8 cellular contexts compared by ENCODE assay signal in the genomic region with DNA sequence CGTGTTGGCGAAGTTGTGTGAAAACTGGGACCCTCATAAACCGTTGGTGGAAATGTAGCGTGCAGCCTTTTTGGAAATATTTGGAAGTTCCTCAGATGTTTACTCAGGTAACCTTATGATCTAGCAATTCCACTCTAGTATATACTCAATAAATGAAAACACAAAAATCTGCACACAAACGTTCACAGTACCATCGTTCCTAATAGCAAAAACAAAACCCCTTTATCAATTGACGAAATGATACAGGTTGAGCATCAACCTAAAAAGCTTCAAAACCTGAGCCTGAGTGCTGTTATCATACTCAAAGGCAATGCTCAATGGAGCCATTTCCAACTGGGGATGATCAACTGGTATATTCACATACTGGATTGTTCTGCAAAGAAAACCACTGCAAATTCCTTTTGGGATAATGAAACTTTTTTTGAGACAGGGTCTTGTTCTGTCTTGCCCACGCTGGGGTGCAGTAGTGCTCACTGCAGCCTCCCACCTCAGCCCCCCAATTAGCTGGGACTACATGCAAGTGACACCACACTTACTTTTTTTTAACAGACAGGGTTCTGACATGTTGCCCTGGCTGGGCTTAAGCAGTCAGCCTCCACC. TPM values are rescaled to one million over a fixed set of nuclear protein-coding genes. Genes with fewer than 3 reads are reported as not detected.
DNase-seq lines count a peak whose midpoint lies in the region; ATAC-seq and TF ChIP-seq lines count a peak whose summit lies in the region.

No MANE protein-coding gene starts in this region.

- H3K9ac ChIP-seq in liver (ENCODE audit: low read depth in 1 of 2, low read length in 2 of 2) = no peak overlapping the region

- peaks cover 0 to 55% (median 34%) of the 10 kb centered on the region in 9 donors for H3K4me1 ChIP-seq in heart right ventricle
- peaks cover 4 to 26% (median 22%) of the 10 kb centered on the region in 4 donors for H3K4me1 ChIP-seq in liver (ENCODE audit: control insufficient read depth in 4 of 4, insufficient read depth in 4 of 4, low read length in 3 of 4)
- peaks cover 26 to 44% (median 39%) of the 10 kb centered on the region in 4 donors for H3K4me1 ChIP-seq in upper lobe of left lung
- H3K4me1 ChIP-seq in prostate gland (replicated peaks) = peaks cover 4% of the 10 kb centered on the region

- intact Hi-C loops in heart right ventricle (cut with DNase I) = no loop called here
- intact Hi-C loops in Right ventricle myocardium inferior (cut with DNase I) = loop anchor here (10.0 kb wide), 1 partner anchor 797 kb away; the partner anchor contains the start of genes CXXC1 and MBD1
- intact Hi-C loops in prostate gland (cut with DNase I) = loop anchor here (5.0 kb wide), 1 partner anchor 811 kb away; no protein-coding TSS in a partner anchor

- TF ChIP-seq RAD21 in liver (IDR thresholded peaks at IDR 0.05) = no peak

- H3K27ac ChIP-seq in heart right ventricle (peak overlapping the region in 9 of 10 donors; percentile 86 to 99 (median 95)), liver (ENCODE audit: low read depth in 1 of 2, low read length in 2 of 2) (peak overlapping the region; percentile 85 to 86), upper lobe of left lung (peak overlapping the region; percentile 95 to 99 (median 97)), prostate gland (peak overlapping the region in 1 of 2 donors; percentile 95)

- H3K4me3 ChIP-seq in heart right ventricle = peak overlapping the region; percentile 45 to 95 (median 75)
- H3K4me3 ChIP-seq in liver (ENCODE audit: low read depth in 1 of 3, low read length in 3 of 3) = peak overlapping the region; percentile 73 to 90 (median 77)
- peak overlapping the region; percentile 73 to 89 (median 86) for H3K4me3 ChIP-seq in upper lobe of left lung
- peak overlapping the region in 1 of 2 donors; percentile 82 for H3K4me3 ChIP-seq in prostate gland

- peaks cover 0 to 51% (median 30%) of the 10 kb centered on the region in 9 donors for H3K36me3 ChIP-seq in heart right ventricle
- H3K36me3 ChIP-seq in liver (ENCODE audit: control insufficient read depth in 4 of 4, insufficient read depth in 3 of 4, low read depth in 1 of 4, low read length in 3 of 4) = peaks cover 8 to 38% (median 25%) of the 10 kb centered on the region in 4 donors
- peaks cover 26 to 44% (median 32%) of the 10 kb centered on the region in 4 donors for H3K36me3 ChIP-seq in upper lobe of left lung
- no peaks in the 10 kb centered on the region for H3K36me3 ChIP-seq in prostate gland

- DNase-seq in heart right ventricle (no peak), Right ventricle myocardium inferior (ENCODE audit: missing footprints) (no peak), upper lobe of left lung (no peak), NCI-H1048 (lab: John Stamatoyannopoulos, UW) (no peak), prostate gland (ENCODE audit: low spot score) (no peak), activated gamma-delta T cell treated with Interleukin-2 at 50 U/mL for 16 hours (no peak)
- peak; percentile 11 for DNase-seq in activated naive CD4-positive, alpha-beta T cell treated with anti-CD3 and anti-CD28 coated beads, Interleukin-2, amount 50 U/mL, for 16 hours

- TF ChIP-seq POLR2A in upper lobe of left lung (IDR thresholded peaks at IDR 0.05) (no peak), prostate gland (IDR thresholded peaks at IDR 0.05) (no peak)

- no peak for ATAC-seq in heart right ventricle
- no peak for ATAC-seq in Right ventricle myocardium inferior
- no peak for ATAC-seq in upper lobe of left lung (ENCODE audit: low FRiP score in 2 of 2)

- H3K9me3 ChIP-seq in heart right ventricle (no peaks in the 10 kb centered on the region), liver (ENCODE audit: control insufficient read depth in 4 of 4, low read length in 3 of 4) (no peaks in the 10 kb centered on the region), upper lobe of left lung (no peaks in the 10 kb centered on the region), prostate gland (no peaks in the 10 kb centered on the region)

- H3K27me3 ChIP-seq in heart right ventricle (no peaks in the 10 kb centered on the region), liver (ENCODE audit: control insufficient read depth in 4 of 4, insufficient read depth in 4 of 4, low read length in 3 of 4) (no peaks in the 10 kb centered on the region), upper lobe of left lung (no peaks in the 10 kb centered on the region), prostate gland (replicated peaks; ENCODE audit: insufficient read depth) (no peaks in the 10 kb centered on the region)

- no peak for TF ChIP-seq CTCF in heart right ventricle (IDR thresholded peaks at IDR 0.05)
- TF ChIP-seq CTCF in liver (IDR thresholded peaks at IDR 0.05; ENCODE audit: low read depth, low read length, missing input control) = no peak
- no peak for TF ChIP-seq CTCF in upper lobe of left lung (IDR thresholded peaks at IDR 0.05)
- TF ChIP-seq CTCF in prostate gland (IDR thresholded peaks at IDR 0.05) = no peak

- no peak for TF ChIP-seq EP300 in upper lobe of left lung (IDR thresholded peaks at IDR 0.05)

- WGBS in heart right ventricle, 2 donors = 75 to 78% methylated on average over 8 of the region's 8 CpGs
- WGBS in liver = 83% methylated on average over 8 of the region's 8 CpGs
- 75 to 77% methylated on average over 8 of the region's 8 CpGs for WGBS in upper lobe of left lung, 2 donors
- 49% methylated on average over 8 of the region's 8 CpGs for WGBS in prostate gland

TF ChIP-seq in liver, 16 proteins besides CTCF, POLR2A, EP300 and RAD21:
- TF ChIP-seq JUND (IDR thresholded peaks at IDR 0.05) (no peak), RXRA (IDR thresholded peaks at IDR 0.05) (no peak), HNF4G (IDR thresholded peaks at IDR 0.05) (no peak), FOXA2 (IDR thresholded peaks at IDR 0.05) (no peak), GABPA (IDR thresholded peaks at IDR 0.05 in 1 of 2, conservative IDR thresholded peaks at IDR 0.05 in 1 of 2) (no peak), EGR1 (IDR thresholded peaks at IDR 0.05; ENCODE audit: low read depth in 2 of 2) (no peak), NR2F2 (IDR thresholded peaks at IDR 0.05) (no peak), YY1 (IDR thresholded peaks at IDR 0.05) (no peak), SP1 (IDR thresholded peaks at IDR 0.05) (no peak), TAF1 (conservative IDR thresholded peaks at IDR 0.05) (no peak), FOXA1 (IDR thresholded peaks at IDR 0.05) (no peak)
- TF ChIP-seq, protein P1, sequence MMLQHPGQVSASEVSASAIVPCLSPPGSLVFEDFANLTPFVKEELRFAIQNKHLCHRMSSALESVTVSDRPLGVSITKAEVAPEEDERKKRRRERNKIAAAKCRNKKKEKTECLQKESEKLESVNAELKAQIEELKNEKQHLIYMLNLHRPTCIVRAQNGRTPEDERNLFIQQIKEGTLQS (IDR thresholded peaks at IDR 0.05) = no peak
- TF ChIP-seq, protein P2, sequence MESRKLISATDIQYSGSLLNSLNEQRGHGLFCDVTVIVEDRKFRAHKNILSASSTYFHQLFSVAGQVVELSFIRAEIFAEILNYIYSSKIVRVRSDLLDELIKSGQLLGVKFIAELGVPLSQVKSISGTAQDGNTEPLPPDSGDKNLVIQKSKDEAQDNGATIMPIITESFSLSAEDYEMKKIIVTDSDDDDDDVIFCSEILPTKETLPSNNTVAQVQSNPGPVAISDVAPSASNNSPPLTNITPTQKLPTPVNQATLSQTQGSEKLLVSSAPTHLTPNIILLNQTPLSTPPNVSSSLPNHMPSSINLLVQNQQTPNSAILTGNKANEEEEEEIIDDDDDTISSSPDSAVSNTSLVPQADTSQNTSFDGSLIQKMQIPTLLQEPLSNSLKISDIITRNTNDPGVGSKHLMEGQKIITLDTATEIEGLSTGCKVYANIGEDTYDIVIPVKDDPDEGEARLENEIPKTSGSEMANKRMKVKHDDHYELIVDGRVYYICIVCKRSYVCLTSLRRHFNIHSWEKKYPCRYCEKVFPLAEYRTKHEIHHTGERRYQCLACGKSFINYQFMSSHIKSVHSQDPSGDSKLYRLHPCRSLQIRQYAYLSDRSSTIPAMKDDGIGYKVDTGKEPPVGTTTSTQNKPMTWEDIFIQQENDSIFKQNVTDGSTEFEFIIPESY (IDR thresholded peaks at IDR 0.05) = no peak
- TF ChIP-seq, protein P3, sequence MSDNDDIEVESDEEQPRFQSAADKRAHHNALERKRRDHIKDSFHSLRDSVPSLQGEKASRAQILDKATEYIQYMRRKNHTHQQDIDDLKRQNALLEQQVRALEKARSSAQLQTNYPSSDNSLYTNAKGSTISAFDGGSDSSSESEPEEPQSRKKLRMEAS (IDR thresholded peaks at IDR 0.05) = no peak

RNA-seq across cellular contexts. Expression of gene C18orf32, which starts 0.8 kb away (rescaled TPM):
- 10 to 100 TPM; 25.1 to 56.3 (median 41.2) TPM for total RNA-seq in heart right ventricle
- polyA plus RNA-seq in heart right ventricle = 10 to 100 TPM; 63.0 to 68.3 TPM
- total RNA-seq in Right ventricle myocardium inferior = 45.3 TPM
- 10 to 100 TPM; 12.4 to 14.5 TPM for total RNA-seq in liver
- 10 to 100 TPM; 45.1 to 63.2 TPM for polyA plus RNA-seq in liver
- total RNA-seq in upper lobe of left lung = 10 to 100 TPM; 17.8 to 68.8 (median 56.5) TPM
- 10 to 100 TPM; 37.1 to 56.6 TPM for total RNA-seq in prostate gland

RNA-seq across cellular contexts. Expression of gene RPL17, which starts 4.5 kb away (rescaled TPM):
- total RNA-seq in heart right ventricle (100 to 1,000 TPM; 567 to 923 (median 663) TPM), Right ventricle myocardium inferior (823 TPM), liver (1,000 to 10,000 TPM in 1 of 2 donors, 100 to 1,000 TPM in 1; 407 to 1,066 TPM), upper lobe of left lung (1,000 to 10,000 TPM in 4 of 6 donors, 100 to 1,000 TPM in 2; 489 to 1,445 (median 1,064) TPM), prostate gland (1,000 to 10,000 TPM in 1 of 2 donors, 100 to 1,000 TPM in 1; 950 to 1,861 TPM)
- polyA plus RNA-seq in heart right ventricle (1,000 to 10,000 TPM; 1,284 to 2,752 TPM), liver (100 to 1,000 TPM; 362 to 723 TPM)

RNA-seq across cellular contexts. Expression of gene DYM, which starts 27.4 kb away (rescaled TPM):
- total RNA-seq in heart right ventricle = 10 to 100 TPM; 45.2 to 66.7 (median 56.5) TPM
- polyA plus RNA-seq in heart right ventricle = 10 to 100 TPM; 12.3 to 21.2 TPM
- total RNA-seq in Right ventricle myocardium inferior = 48.4 TPM
- 10 to 100 TPM; 18.3 to 21.1 TPM for total RNA-seq in liver
- 10 to 100 TPM; 11.3 to 13.3 TPM for polyA plus RNA-seq in liver
- 100 to 1,000 TPM in 1 of 6 donors, 10 to 100 TPM in 5; 34.9 to 113 (median 46.9) TPM for total RNA-seq in upper lobe of left lung
- total RNA-seq in prostate gland = 10 to 100 TPM; 64.7 to 66.7 TPM

Comparison
In these comparisons a context has a peak if more than half of its experiments do, and no peak if none do; other contexts are left out.
1. intact Hi-C loops: an anchor here in Right ventricle myocardium inferior (10.0 kb wide) and prostate gland (5.0 kb wide); none called in heart right ventricle.